Comparison of ENCODE assay signal across 8 cellular contexts in the genomic region with DNA sequence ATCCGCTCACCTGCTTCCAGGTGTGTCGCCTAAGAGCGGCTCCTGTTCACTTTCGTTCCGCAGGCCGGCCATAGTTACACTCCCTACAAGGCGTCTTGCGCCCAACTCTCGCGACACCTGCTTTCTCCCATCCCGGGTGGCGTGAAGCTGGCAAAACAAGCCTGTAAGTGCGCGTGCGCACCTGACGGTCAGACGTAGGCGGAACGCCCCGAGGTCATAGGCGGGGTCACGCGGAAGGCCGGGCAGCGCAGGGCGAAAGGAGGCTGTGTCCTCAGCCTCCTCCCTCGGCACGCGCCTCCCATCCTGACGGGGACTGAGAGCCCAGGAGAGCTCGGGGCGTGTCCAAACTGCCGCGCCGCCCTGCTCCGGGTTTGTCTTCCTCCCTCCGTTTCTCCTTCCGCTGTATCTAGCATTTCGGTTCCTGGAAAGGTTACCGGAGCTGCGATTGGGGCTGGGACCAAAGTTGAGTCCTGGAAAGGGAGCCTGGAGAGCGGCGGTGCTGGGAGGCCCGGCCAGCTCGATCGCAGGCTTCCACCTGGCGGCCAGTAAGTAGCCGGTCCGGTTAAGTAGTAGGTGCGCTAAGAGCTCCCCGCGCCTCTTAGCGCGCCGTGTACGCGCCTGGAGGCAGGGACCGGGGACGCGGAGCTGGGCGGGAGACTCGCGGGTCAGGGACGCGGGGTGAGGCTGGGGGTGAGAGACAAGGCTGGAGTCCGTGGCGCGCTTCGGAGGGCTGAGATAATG. TPM values are rescaled to one million over a fixed set of nuclear protein-coding genes. Genes with fewer than 3 reads are reported as not detected.
A peak's percentile ranks its signal among the peaks of the same experiment; 100 is the strongest.
DNase-seq lines count a peak whose midpoint lies in the region; ATAC-seq and TF ChIP-seq lines count a peak whose summit lies in the region.

Gene ABHD18 (plus strand): TSS at position 345 of the 741 bp plus-strand sequence. CDS start 17,550 bp downstream, outside the sequence.
Gene MFSD8 (minus strand): TSS at position 112 of the 741 bp plus-strand sequence. CDS start 40 bp downstream, at position 72.

- ATAC-seq in GM18499 (IDR thresholded peaks at IDR 0.05; ENCODE audit: insufficient read depth, unreplicated experiment) (peak; percentile 94), HG02943 (IDR thresholded peaks at IDR 0.05; ENCODE audit: low read depth, unreplicated experiment) (peak; percentile 97)

- peak; percentile 62 for TF ChIP-seq CTCF in left ventricle myocardium inferior (IDR thresholded peaks at IDR 0.05; ENCODE audit: borderline replicate concordance)
- TF ChIP-seq CTCF in prostate gland (IDR thresholded peaks at IDR 0.05), result peak; percentile 34 to 62 (median 50)

- H3K4me3 ChIP-seq in left ventricle myocardium inferior (peak within 1 kb of the TSS; percentile 72), prostate gland (peak within 1 kb of the TSS; percentile 72 to 82), urinary bladder (ENCODE audit: low read depth, low read length) (peak within 1 kb of the TSS; percentile 56)

- under 1% methylated on average over 57 of the region's 69 CpGs for WGBS in prostate gland
- under 1% methylated on average over 69 of the region's 69 CpGs for WGBS in urinary bladder

- H3K36me3 ChIP-seq in left ventricle myocardium inferior (no peaks in the 10 kb centered on the region), prostate gland (no peaks in the 10 kb centered on the region), urinary bladder (ENCODE audit: insufficient read depth) (no peaks in the 10 kb centered on the region)

- H3K4me1 ChIP-seq in left ventricle myocardium inferior (peaks cover 73% of the 10 kb centered on the region), prostate gland (replicated peaks) (no peaks in the 10 kb centered on the region), urinary bladder (ENCODE audit: insufficient read depth) (no peaks in the 10 kb centered on the region)

- peak; percentile 87 for TF ChIP-seq POLR2A in prostate gland (IDR thresholded peaks at IDR 0.05)

- H3K27ac ChIP-seq in angular gyrus (ENCODE audit: low read depth, low read length) (peak within 1 kb of the TSS; percentile 85), left ventricle myocardium inferior (replicated peaks) (peak within 1 kb of the TSS; percentile 94), prostate gland (peak within 1 kb of the TSS; percentile 90 to 91), urinary bladder (ENCODE audit: low read depth) (peak within 1 kb of the TSS; percentile 80)

- H3K9me3 ChIP-seq in left ventricle myocardium inferior (replicated peaks), result no peaks in the 10 kb centered on the region
- H3K9me3 ChIP-seq in prostate gland, result no peaks in the 10 kb centered on the region

- DNase-seq in NCI-H187 (lab: John Stamatoyannopoulos, UW) (peak; percentile 75 to 82), T-helper 2 cell (peak; percentile 98 to 100 (median 99)), left ventricle myocardium inferior (peak; percentile 99), prostate gland (ENCODE audit: low spot score) (peak; percentile 99)

- intact Hi-C loops in left ventricle myocardium inferior (cut with micrococcal nuclease), result no loop called here
- intact Hi-C loops in prostate gland (cut with DNase I), result loop anchor here (2.0 to 10.0 kb wide), 2 partner anchors 96 to 180 kb away; partner anchors contain the start of genes HSPA4L and LARP1B

- H3K27me3 ChIP-seq in left ventricle myocardium inferior (ENCODE audit: low read depth), result no peaks in the 10 kb centered on the region
- no peaks in the 10 kb centered on the region for H3K27me3 ChIP-seq in prostate gland (replicated peaks; ENCODE audit: insufficient read depth)

RNA-seq across cellular contexts. Expression of gene ABHD18, which starts in this region (rescaled TPM):
- 30.4 TPM for total RNA-seq in left ventricle myocardium inferior
- total RNA-seq in prostate gland, result 10 to 100 TPM in 1 of 2 donors, 1 to 10 TPM in 1; 5.7 to 10.6 TPM
- 19.5 TPM for total RNA-seq in urinary bladder
- 4.4 TPM for polyA plus RNA-seq in urinary bladder

RNA-seq across cellular contexts. Expression of gene MFSD8, which starts in this region (rescaled TPM):
- total RNA-seq in left ventricle myocardium inferior (12.3 TPM), prostate gland (10 to 100 TPM; 12.6 to 21.0 TPM), urinary bladder (64.4 TPM)
- polyA plus RNA-seq in urinary bladder, result 8.9 TPM

Comparison
In these comparisons a context has a peak if more than half of its experiments do, and no peak if none do; other contexts are left out.
1. Peak in every context shown above with its lines: DNase-seq, ATAC-seq, H3K4me3 ChIP-seq and H3K27ac ChIP-seq.